Comparison of ENCODE assay signal across 6 cellular contexts in genomic region chr16:23595246-23595950, GRCh38. TPM values are rescaled to one million over a fixed set of nuclear protein-coding genes. Genes with fewer than 3 reads are reported as not detected.
A peak's percentile ranks its signal among the peaks of the same experiment; 100 is the strongest.
DNase-seq lines count a peak whose midpoint lies in the region; ATAC-seq and TF ChIP-seq lines count a peak whose summit lies in the region.

No MANE protein-coding gene starts in this region.

- H3K27ac ChIP-seq in adrenal gland (peak overlapping the region in 4 of 5 donors; percentile 67 to 88 (median 74)), mucosa of rectum (ENCODE audit: low read depth in 2 of 2, low read length in 2 of 2) (peak overlapping the region; percentile 67 to 76)

- intact Hi-C loops in adrenal gland (cut with DNase I) = no loop called here

- TF ChIP-seq POLR2A in adrenal gland (IDR thresholded peaks at IDR 0.05) = no peak

- peaks cover 0 to 24% of the 10 kb centered on the region in 2 donors for H3K36me3 ChIP-seq in adrenal gland (replicated peaks in 1 of 2)
- H3K36me3 ChIP-seq in mucosa of rectum (ENCODE audit: control insufficient read depth in 2 of 2, insufficient read depth in 2 of 2, low read length in 2 of 2) = peaks cover 23 to 32% of the 10 kb centered on the region in 2 donors

- WGBS in adrenal gland, 4 donors = 13 to 25% (median 15%) methylated on average over 24 to 34 of the region's 34 CpGs

- DNase-seq in adrenal gland (no peak), NCI-H2029 treated with DMSO at 0.1 percent for 48 hours (lab: John Stamatoyannopoulos, UW) (no peak), NCI-H1417 treated with DMSO at 0.1 percent for 48 hours (lab: John Stamatoyannopoulos, UW) (no peak)
- DNase-seq in stimulated activated CD4-positive, alpha-beta T cell treated with anti-CD3 and anti-CD28 coated beads, Interleukin-4, amount 100 ng/mL, for 24 hours = no peak

- peak overlapping the region; percentile 73 to 76 for H3K9ac ChIP-seq in mucosa of rectum (ENCODE audit: low read depth in 1 of 2, low read length in 2 of 2)

- no peaks in the 10 kb centered on the region for H3K27me3 ChIP-seq in adrenal gland
- no peaks in the 10 kb centered on the region for H3K27me3 ChIP-seq in mucosa of rectum (ENCODE audit: control insufficient read depth in 2 of 2, insufficient read depth in 2 of 2, low read length in 2 of 2)

- H3K4me3 ChIP-seq in adrenal gland = peak overlapping the region; percentile 81 to 98 (median 94)
- H3K4me3 ChIP-seq in mucosa of rectum (ENCODE audit: low read length in 2 of 2) = peak overlapping the region; percentile 89 to 94

- H3K9me3 ChIP-seq in adrenal gland (replicated peaks in 1 of 3) = no peaks in the 10 kb centered on the region
- H3K9me3 ChIP-seq in mucosa of rectum (ENCODE audit: control insufficient read depth in 2 of 2, low read length in 2 of 2) = no peaks in the 10 kb centered on the region

- H3K4me1 ChIP-seq in adrenal gland (replicated peaks in 1 of 2) (peaks cover 12 to 17% of the 10 kb centered on the region in 2 donors), mucosa of rectum (ENCODE audit: control insufficient read depth in 2 of 2, insufficient read depth in 2 of 2, low read length in 2 of 2) (peaks cover 7% of the 10 kb centered on the region in 2 donors)

- TF ChIP-seq CTCF in adrenal gland (IDR thresholded peaks at IDR 0.05) = no peak

- peak; percentile 21 for ATAC-seq in HG03135 (IDR thresholded peaks at IDR 0.05; ENCODE audit: unreplicated experiment)

RNA-seq across cellular contexts. Expression of gene NDUFAB1, which starts 0.7 kb away (rescaled TPM):
- total RNA-seq in adrenal gland = 100 to 1,000 TPM; 103 to 194 (median 126) TPM
- polyA plus RNA-seq in adrenal gland = 100 to 1,000 TPM in 1 of 3 donors, 10 to 100 TPM in 2; 67.6 to 170 (median 81.6) TPM

RNA-seq across cellular contexts. Expression of gene UBFD1, which starts 37.9 kb away (rescaled TPM):
- total RNA-seq in adrenal gland = 100 to 1,000 TPM in 3 of 8 donors, 10 to 100 TPM in 5; 58.5 to 151 (median 91.3) TPM
- 10 to 100 TPM in 2 of 3 donors, 1 to 10 TPM in 1; 9.5 to 65.8 (median 10.9) TPM for polyA plus RNA-seq in adrenal gland

RNA-seq across cellular contexts. Expression of gene EARS2, which starts 38.2 kb away (rescaled TPM):
- total RNA-seq in adrenal gland = 10 to 100 TPM; 20.0 to 85.7 (median 29.1) TPM
- polyA plus RNA-seq in adrenal gland = 10 to 100 TPM; 30.0 to 44.6 (median 38.4) TPM

RNA-seq across cellular contexts. Expression of gene PALB2, which starts 45.7 kb away (rescaled TPM):
- 10 to 100 TPM in 3 of 8 donors, 1 to 10 TPM in 5; 2.8 to 12.9 (median 9.2) TPM for total RNA-seq in adrenal gland
- polyA plus RNA-seq in adrenal gland = 10 to 100 TPM in 2 of 3 donors, 1 to 10 TPM in 1; 9.6 to 16.4 (median 11.8) TPM

RNA-seq across cellular contexts. Expression of gene DCTN5, which starts 45.9 kb away (rescaled TPM):
- 10 to 100 TPM; 22.7 to 62.7 (median 36.1) TPM for total RNA-seq in adrenal gland
- 10 to 100 TPM in 1 of 3 donors, 1 to 10 TPM in 2; 7.9 to 64.4 (median 9.8) TPM for polyA plus RNA-seq in adrenal gland
